In the genomic region with DNA sequence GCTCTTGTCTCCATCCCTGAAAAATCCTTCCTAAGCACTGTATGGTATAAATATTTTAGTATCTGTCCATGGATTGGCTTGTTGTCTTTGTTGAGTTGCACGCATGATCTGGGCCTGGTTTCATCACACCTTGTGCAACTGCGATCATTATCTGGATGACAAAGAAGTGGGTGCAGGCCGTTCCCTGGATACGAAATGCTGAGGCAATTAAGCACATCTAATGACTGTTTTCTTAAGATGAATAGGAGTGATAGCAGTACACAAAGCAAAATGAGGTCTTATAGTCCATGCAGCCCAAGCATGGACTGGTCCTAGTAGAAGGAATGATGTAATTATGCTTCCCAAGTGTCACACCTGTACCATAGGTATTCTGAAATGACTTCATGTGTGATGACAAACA, we compare ENCODE assay signal across 1 cellular context.
TF ChIP-seq lines count a peak whose summit lies in the region.

No MANE protein-coding gene starts in this region.

TF ChIP-seq in SK-N-SH, 30 proteins besides CTCF, POLR2A, EP300 and RAD21 (continued from another document):
- TF ChIP-seq RCOR1 (IDR thresholded peaks at IDR 0.05; ENCODE audit: low read length), result no peak
- TF ChIP-seq TEAD4 (IDR thresholded peaks at IDR 0.05; ENCODE audit: borderline replicate concordance, insufficient read depth), result no peak
- TF ChIP-seq MEF2A (IDR thresholded peaks at IDR 0.05; ENCODE audit: borderline replicate concordance, low read depth), result no peak
TF ChIP-seq in SK-N-SH: peak in this region for 2.
